ENCODE assay signal across 11 cellular contexts in genomic region chr2:232236200-232236599, GRCh38.
DNase-seq lines count a peak whose midpoint lies in the region; ATAC-seq and TF ChIP-seq lines count a peak whose summit lies in the region.
"Had no signal": no experiment of that assay in that cellular context is flagged by ENCODE, and none has a peak within 500 bp of the region (broad histone marks: within the 10 kb centered on the region; RNA-seq: fewer than 3 reads in every experiment).

No MANE protein-coding gene starts in this region.

- ATAC-seq in activated CD8-positive, alpha-beta T cell treated with anti-CD3 and anti-CD28 coated beads for 36 hours: peak; percentile 65
- no peak for ATAC-seq in activated CD8-positive, alpha-beta T cell treated with anti-CD3 and anti-CD28 coated beads, Interleukin-2, amount 10 ng/mL, durations not matched to agents 7 days and 5 days
- ATAC-seq in HG02884 (IDR thresholded peaks at IDR 0.05; ENCODE audit: unreplicated experiment): peak; percentile 85
- ATAC-seq in stimulated activated effector memory CD8-positive, alpha-beta T cell treated with anti-CD3 and anti-CD28 coated beads, Interleukin-12 subunit alpha, Interleukin-12 subunit beta, amount 100 ng/mL, for 72 hours: peak; percentile 73

- no peak for TF ChIP-seq CTCF in activated CD8-positive, alpha-beta T cell treated with anti-CD3 and anti-CD28 coated beads for 36 hours (IDR thresholded peaks at IDR 0.05)

- no peaks in the 10 kb centered on the region for H3K9me3 Mint-ChIP-seq in activated CD8-positive, alpha-beta T cell treated with anti-CD3 and anti-CD28 coated beads for 36 hours
- no peaks in the 10 kb centered on the region for H3K9me3 Mint-ChIP-seq in activated CD8-positive, alpha-beta T cell treated with anti-CD3 and anti-CD28 coated beads, Interleukin-2, amount 10 ng/mL, durations not matched to agents 7 days and 5 days (ENCODE audit: insufficient read depth)
- H3K9me3 Mint-ChIP-seq in stimulated activated effector memory CD8-positive, alpha-beta T cell treated with anti-CD3 and anti-CD28 coated beads, Interleukin-12 subunit alpha, Interleukin-12 subunit beta, amount 100 ng/mL, for 72 hours: no peaks in the 10 kb centered on the region

- H3K4me1 Mint-ChIP-seq in activated CD8-positive, alpha-beta T cell treated with anti-CD3 and anti-CD28 coated beads for 36 hours (ENCODE audit: low read depth): peaks cover 62% of the 10 kb centered on the region
- peaks cover 35% of the 10 kb centered on the region for H3K4me1 Mint-ChIP-seq in activated CD8-positive, alpha-beta T cell treated with anti-CD3 and anti-CD28 coated beads, Interleukin-2, amount 10 ng/mL, durations not matched to agents 7 days and 5 days (ENCODE audit: low read depth)
- H3K4me1 Mint-ChIP-seq in stimulated activated effector memory CD8-positive, alpha-beta T cell treated with anti-CD3 and anti-CD28 coated beads, Interleukin-12 subunit alpha, Interleukin-12 subunit beta, amount 100 ng/mL, for 72 hours: peaks cover 42% of the 10 kb centered on the region

- no peak overlapping the region for H3K27ac Mint-ChIP-seq in activated CD8-positive, alpha-beta T cell treated with anti-CD3 and anti-CD28 coated beads for 36 hours
- H3K27ac Mint-ChIP-seq in activated CD8-positive, alpha-beta T cell treated with anti-CD3 and anti-CD28 coated beads, Interleukin-2, amount 10 ng/mL, durations not matched to agents 7 days and 5 days: no peak overlapping the region
- no peak overlapping the region for H3K27ac Mint-ChIP-seq in stimulated activated effector memory CD8-positive, alpha-beta T cell treated with anti-CD3 and anti-CD28 coated beads, Interleukin-12 subunit alpha, Interleukin-12 subunit beta, amount 100 ng/mL, for 72 hours

- H3K4me3 Mint-ChIP-seq in activated CD8-positive, alpha-beta T cell treated with anti-CD3 and anti-CD28 coated beads for 36 hours: no peak overlapping the region
- H3K4me3 Mint-ChIP-seq in activated CD8-positive, alpha-beta T cell treated with anti-CD3 and anti-CD28 coated beads, Interleukin-2, amount 10 ng/mL, durations not matched to agents 7 days and 5 days: no peak overlapping the region
- no peak overlapping the region for H3K4me3 Mint-ChIP-seq in stimulated activated effector memory CD8-positive, alpha-beta T cell treated with anti-CD3 and anti-CD28 coated beads, Interleukin-12 subunit alpha, Interleukin-12 subunit beta, amount 100 ng/mL, for 72 hours
- H3K4me3 Mint-ChIP-seq: neural crest cell had no signal

- DNase-seq in activated CD8-positive, alpha-beta T cell treated with anti-CD3 and anti-CD28 coated beads for 36 hours: no peak
- DNase-seq in activated CD8-positive, alpha-beta T cell treated with anti-CD3 and anti-CD28 coated beads, Interleukin-2, amount 10 ng/mL, durations not matched to agents 7 days and 5 days: no peak
- DNase-seq in NCI-H82 treated with DMSO at 0.1 percent for 48 hours (lab: John Stamatoyannopoulos, UW; ENCODE audit: unreplicated experiment) (peak; percentile 23), GF-D8 (lab: John Stamatoyannopoulos, UW) (no peak), mesenteric fat pad (ENCODE audit: low spot score) (no peak), UCSD-AML1 (lab: John Stamatoyannopoulos, UW; ENCODE audit: unreplicated experiment) (no peak)
- DNase-seq in stimulated activated effector memory CD8-positive, alpha-beta T cell treated with anti-CD3 and anti-CD28 coated beads, Interleukin-12 subunit alpha, Interleukin-12 subunit beta, amount 100 ng/mL, for 72 hours (ENCODE audit: low spot score in 2 of 2): no peak
- DNase-seq: cortex of kidney, T-helper 9 cell had no signal

- CTCF ChIA-PET in activated CD8-positive, alpha-beta T cell treated with anti-CD3 and anti-CD28 coated beads for 36 hours (lab: Charles Lee): interaction anchor here (0.7 to 1.4 kb wide), 3 partner anchors 86 to 90 kb away, joined by 3 to 4 read pairs (median 3); no protein-coding TSS in a partner anchor
- CTCF ChIA-PET in activated CD8-positive, alpha-beta T cell treated with anti-CD3 and anti-CD28 coated beads, Interleukin-2, amount 10 ng/mL, durations not matched to agents 7 days and 5 days (lab: Charles Lee): interaction anchor here (1.0 kb wide), 1 partner anchor 56 kb away, joined by 3 read pairs; no protein-coding TSS in a partner anchor

- intact Hi-C loops in activated CD8-positive, alpha-beta T cell treated with anti-CD3 and anti-CD28 coated beads for 36 hours (cut with micrococcal nuclease): loop anchor here (10.0 kb wide), 1 partner anchor 311 kb away; the partner anchor contains the start of gene NPPC

- H3K36me3 Mint-ChIP-seq in activated CD8-positive, alpha-beta T cell treated with anti-CD3 and anti-CD28 coated beads for 36 hours (ENCODE audit: low read depth): peaks cover 7% of the 10 kb centered on the region
- peaks cover 13% of the 10 kb centered on the region for H3K36me3 Mint-ChIP-seq in activated CD8-positive, alpha-beta T cell treated with anti-CD3 and anti-CD28 coated beads, Interleukin-2, amount 10 ng/mL, durations not matched to agents 7 days and 5 days (ENCODE audit: low read depth)
- no peaks in the 10 kb centered on the region for H3K36me3 Mint-ChIP-seq in stimulated activated effector memory CD8-positive, alpha-beta T cell treated with anti-CD3 and anti-CD28 coated beads, Interleukin-12 subunit alpha, Interleukin-12 subunit beta, amount 100 ng/mL, for 72 hours

- POLR2A ChIA-PET in activated CD8-positive, alpha-beta T cell treated with anti-CD3 and anti-CD28 coated beads for 36 hours (lab: Charles Lee): interaction anchor here (1.1 kb wide), 1 partner anchor 8 kb away, joined by 3 read pairs; no protein-coding TSS in a partner anchor
- POLR2A ChIA-PET in activated CD8-positive, alpha-beta T cell treated with anti-CD3 and anti-CD28 coated beads, Interleukin-2, amount 10 ng/mL, durations not matched to agents 7 days and 5 days (lab: Charles Lee): no interaction called here

- H3K27me3 Mint-ChIP-seq in activated CD8-positive, alpha-beta T cell treated with anti-CD3 and anti-CD28 coated beads for 36 hours: no peaks in the 10 kb centered on the region
- no peaks in the 10 kb centered on the region for H3K27me3 Mint-ChIP-seq in activated CD8-positive, alpha-beta T cell treated with anti-CD3 and anti-CD28 coated beads, Interleukin-2, amount 10 ng/mL, durations not matched to agents 7 days and 5 days (ENCODE audit: low read depth)
